In genomic region chr11:36363361-36364272, GRCh38 we compare ENCODE assay signal across 12 cellular contexts.
DNase-seq lines count a peak whose midpoint lies in the region; FAIRE-seq and TF ChIP-seq lines count a peak whose summit lies in the region.
"Had no signal": no experiment of that assay in that cellular context is flagged by ENCODE, and none has a peak within 500 bp of the region (broad histone marks: within the 10 kb centered on the region; RNA-seq: fewer than 3 reads in every experiment).

No MANE protein-coding gene starts in this region.

- no peaks in the 10 kb centered on the region for H3K36me3 Mint-ChIP-seq in HFFc6 (ENCODE audit: low read depth)

- H3K27me3 Mint-ChIP-seq in HFFc6 (ENCODE audit: insufficient read depth): no peaks in the 10 kb centered on the region; the same call in 1 of the 2 replicates

- no peaks in the 10 kb centered on the region for H3K36me3 ChIP-seq in PC-9 (ENCODE audit: low read depth)
- no peaks in the 10 kb centered on the region for H3K36me3 ChIP-seq in endothelial cell of umbilical vein (ENCODE audit: control insufficient read depth in 2 of 2, extremely low read depth in 1 of 2, insufficient read depth in 2 of 2, low read length in 2 of 2)
- H3K36me3 ChIP-seq in small intestine (ENCODE audit: control insufficient read depth in 2 of 2, insufficient read depth in 2 of 2, low read length in 2 of 2): no peaks in the 10 kb centered on the region
- H3K36me3 ChIP-seq: heart left ventricle, pancreas had no signal

- peak; percentile 85 for FAIRE-seq in endothelial cell of umbilical vein (lab: Jason Lieb, UNC)
- no peak for FAIRE-seq in small intestine (lab: Jason Lieb, UNC)
- FAIRE-seq: pancreas had no signal

- H3K4me3 ChIP-seq in PC-9: no peak overlapping the region
- H3K4me3 ChIP-seq in endothelial cell of umbilical vein (replicated peaks in 1 of 3; ENCODE audit: insufficient read depth in 1 of 3, low read depth in 1 of 3, low read length in 3 of 3): no peak overlapping the region
- H3K4me3 ChIP-seq in small intestine (ENCODE audit: low read depth in 1 of 2, low read length in 2 of 2): no peak overlapping the region
- H3K4me3 ChIP-seq: heart left ventricle, pancreas had no signal

- BruUV-seq in PC-9 (replicated peaks; lab: Mats Ljungman, UMichigan) (no TSS peak), endothelial cell of umbilical vein (replicated peaks; lab: Mats Ljungman, UMichigan) (no TSS peak)

- H3K27ac ChIP-seq in PC-9 (peak overlapping the region; percentile 27), endothelial cell of umbilical vein (ENCODE audit: insufficient read depth, low read depth, low read length) (no peak overlapping the region), small intestine (ENCODE audit: low read depth in 1 of 2, low read length in 1 of 2) (peak overlapping the region in 1 of 2 donors; percentile 85)
- H3K27ac ChIP-seq: pancreas had no signal

- H3K4me1 Mint-ChIP-seq in HFFc6 (ENCODE audit: low read depth): peaks cover 75% of the 10 kb centered on the region

- TF ChIP-seq CTCF in HFFc6 (IDR thresholded peaks at IDR 0.05): no peak
- no peak for TF ChIP-seq CTCF in PC-9 (conservative IDR thresholded peaks at IDR 0.05)
- TF ChIP-seq CTCF in endothelial cell of umbilical vein (IDR thresholded peaks at IDR 0.05; ENCODE audit: extremely low read depth in 1 of 2, insufficient read depth in 1 of 2, low read depth in 1 of 2, low read length in 2 of 2): no peak

- no peaks in the 10 kb centered on the region for H3K9me1 ChIP-seq in endothelial cell of umbilical vein (replicated peaks; ENCODE audit: control insufficient read depth, extremely low read depth, insufficient read depth, low read length)

- H3K4me2 ChIP-seq in PC-9 (peak overlapping the region; percentile 23), endothelial cell of umbilical vein (ENCODE audit: insufficient read depth, low read length) (peak overlapping the region; percentile 40)
- H3K4me2 ChIP-seq: SK-N-SH had no signal

- peak overlapping the region; percentile 99 for H3K27ac Mint-ChIP-seq in HFFc6

- no peaks in the 10 kb centered on the region for H3K27me3 ChIP-seq in PC-9 (ENCODE audit: insufficient read depth, low read depth)
- H3K27me3 ChIP-seq in endothelial cell of umbilical vein (ENCODE audit: control insufficient read depth in 2 of 2, insufficient read depth in 2 of 2, low read length in 2 of 2): peaks cover 3 to 5% of the 10 kb centered on the region in 2 experiments
- H3K27me3 ChIP-seq in small intestine (ENCODE audit: control insufficient read depth in 2 of 2, insufficient read depth in 2 of 2, low read length in 2 of 2): no peaks in the 10 kb centered on the region

- no peak overlapping the region for H3K9ac ChIP-seq in endothelial cell of umbilical vein (replicated peaks; ENCODE audit: extremely low read depth, insufficient read depth, low read length)
- H3K9ac ChIP-seq: SK-N-SH had no signal

- H3K4me3 Mint-ChIP-seq in HFFc6: peak overlapping the region; percentile 89

- no peaks in the 10 kb centered on the region for H3K9me2 ChIP-seq in PC-9 (ENCODE audit: insufficient read depth)
- H3K9me2 ChIP-seq: SK-N-SH had no signal

- no peaks in the 10 kb centered on the region for H3K79me2 ChIP-seq in PC-9 (ENCODE audit: low read depth)
- H3K79me2 ChIP-seq in endothelial cell of umbilical vein (ENCODE audit: control insufficient read depth, insufficient read depth, low read length): no peaks in the 10 kb centered on the region

- H3K9me3 ChIP-seq in PC-9 (ENCODE audit: insufficient read depth, low read depth) (no peaks in the 10 kb centered on the region), endothelial cell of umbilical vein (replicated peaks; ENCODE audit: control insufficient read depth, insufficient read depth, low read length) (no peaks in the 10 kb centered on the region), small intestine (ENCODE audit: control insufficient read depth, low read depth) (no peaks in the 10 kb centered on the region)
- H3K9me3 ChIP-seq: heart left ventricle, pancreas, SK-N-SH had no signal

- no peaks in the 10 kb centered on the region for H3K9me3 Mint-ChIP-seq in HFFc6

- intact Hi-C loops in PC-9 (cut with micrococcal nuclease; ENCODE audit: unreplicated experiment): loop anchor here (5.0 kb wide), 1 partner anchor 84 kb away; no protein-coding TSS in a partner anchor
- intact Hi-C loops in endothelial cell of umbilical vein (cut with micrococcal nuclease): loop anchor here (5.0 kb wide), 1 partner anchor 71 kb away; no protein-coding TSS in a partner anchor

- no peak for DNase-seq in HFFc6
- DNase-seq in PC-9: peak; percentile 30 to 73
- peak; percentile 21 for DNase-seq in endothelial cell of umbilical vein (ENCODE audit: low read depth, low spot score)
- DNase-seq in small intestine: peak; percentile 37
- no peak for DNase-seq in NCI-H128 (lab: John Stamatoyannopoulos, UW; ENCODE audit: unreplicated experiment)
- no peak for DNase-seq in pons (ENCODE audit: low spot score)
- no peak for DNase-seq in stimulated activated naive CD4-positive, alpha-beta T cell (lab: John Stamatoyannopoulos, UW)
- DNase-seq: central memory CD4-positive, alpha-beta T cell; heart left ventricle; NCI-H1436 treated with DMSO at 0.1 percent for 48 hours; pancreas; SK-N-SH had no signal

- dilution Hi-C loops in endothelial cell of umbilical vein (cut with MboI; ENCODE audit: extremely low pct_ligation_motif_present, low sequenced_read_pairs): no loop called here

- TF ChIP-seq POLR2A in endothelial cell of umbilical vein (IDR thresholded peaks at IDR 0.05; ENCODE audit: low read depth, low read length): no peak

- H3F3A ChIP-seq in PC-9 (ENCODE audit: insufficient read depth, low read depth): peaks cover 9% of the 10 kb centered on the region

- H4K20me1 ChIP-seq in PC-9 (ENCODE audit: insufficient read depth) (no peaks in the 10 kb centered on the region), endothelial cell of umbilical vein (replicated peaks; ENCODE audit: control insufficient read depth, extremely low read depth, insufficient read depth, low read length) (no peaks in the 10 kb centered on the region)

- peaks cover 39% of the 10 kb centered on the region for H3K4me1 ChIP-seq in PC-9 (replicated peaks; ENCODE audit: insufficient read depth)
- peaks cover 16% of the 10 kb centered on the region for H3K4me1 ChIP-seq in endothelial cell of umbilical vein (ENCODE audit: control insufficient read depth, extremely low read depth, insufficient read depth, low read length)
- peaks cover 7 to 18% of the 10 kb centered on the region in 2 donors for H3K4me1 ChIP-seq in small intestine (ENCODE audit: control insufficient read depth in 2 of 2, insufficient read depth in 1 of 2, low read depth in 1 of 2, low read length in 1 of 2)
- H3K4me1 ChIP-seq: pancreas had no signal

- H2AFZ ChIP-seq in PC-9 (no peak overlapping the region), endothelial cell of umbilical vein (ENCODE audit: low read depth, low read length) (peak overlapping the region; percentile 31)

- 17 to 34% (median 28%) methylated on average over 5 of the region's 5 CpGs for WGBS in small intestine, 3 donors

- POLR2A ChIA-PET in PC-9 (lab: Charles Lee; ENCODE audit: unreplicated experiment): interaction anchor here (0.6 to 0.7 kb wide), 2 partner anchors 14 to 17 kb away, joined by 5 to 9 read pairs; no protein-coding TSS in a partner anchor
- POLR2A ChIA-PET in endothelial cell of umbilical vein (lab: Charles Lee): no interaction called here

- CTCF ChIA-PET in PC-9 (lab: Charles Lee) (interaction anchor here (1.0 kb wide), 1 partner anchor 14 kb away, joined by 4 read pairs; no protein-coding TSS in a partner anchor), endothelial cell of umbilical vein (lab: Charles Lee) (interaction anchor here (0.8 to 2.3 kb wide), 10 partner anchors 8 to 129 kb away, joined by 3 to 14 read pairs (median 3); no protein-coding TSS in a partner anchor)

TF ChIP-seq in endothelial cell of umbilical vein, 7 proteins besides CTCF, POLR2A, EP300 and RAD21:
- TF ChIP-seq FOS (IDR thresholded peaks at IDR 0.05; ENCODE audit: borderline replicate concordance, insufficient read depth, low read length): peak; percentile 74
- TF ChIP-seq EZH2 (IDR thresholded peaks at IDR 0.05; ENCODE audit: borderline replicate concordance, low read depth, low read length, severe bottlenecking): no peak
- TF ChIP-seq GATA2 (IDR thresholded peaks at IDR 0.05; ENCODE audit: insufficient read depth, insufficient read length, low read depth, low read length): peak; percentile 55
- TF ChIP-seq JUN (IDR thresholded peaks at IDR 0.05; ENCODE audit: borderline replicate concordance, insufficient read depth, insufficient read length, low read depth): no peak
- TF ChIP-seq POLR2AphosphoS5 (IDR thresholded peaks at IDR 0.05; ENCODE audit: insufficient read depth, low read depth, low read length): no peak

Comparison
In these comparisons a context has a peak if more than half of its experiments do, and no peak if none do; other contexts are left out.
1. DNase-seq: peak in PC-9 (2 of 2), endothelial cell of umbilical vein (single experiment) and small intestine (single experiment); none in HFFc6 (single experiment), NCI-H128 (single experiment), pons (single experiment) and stimulated activated naive CD4-positive, alpha-beta T cell (0 of 6).